9 cellular contexts compared by ENCODE assay signal in the genomic region with DNA sequence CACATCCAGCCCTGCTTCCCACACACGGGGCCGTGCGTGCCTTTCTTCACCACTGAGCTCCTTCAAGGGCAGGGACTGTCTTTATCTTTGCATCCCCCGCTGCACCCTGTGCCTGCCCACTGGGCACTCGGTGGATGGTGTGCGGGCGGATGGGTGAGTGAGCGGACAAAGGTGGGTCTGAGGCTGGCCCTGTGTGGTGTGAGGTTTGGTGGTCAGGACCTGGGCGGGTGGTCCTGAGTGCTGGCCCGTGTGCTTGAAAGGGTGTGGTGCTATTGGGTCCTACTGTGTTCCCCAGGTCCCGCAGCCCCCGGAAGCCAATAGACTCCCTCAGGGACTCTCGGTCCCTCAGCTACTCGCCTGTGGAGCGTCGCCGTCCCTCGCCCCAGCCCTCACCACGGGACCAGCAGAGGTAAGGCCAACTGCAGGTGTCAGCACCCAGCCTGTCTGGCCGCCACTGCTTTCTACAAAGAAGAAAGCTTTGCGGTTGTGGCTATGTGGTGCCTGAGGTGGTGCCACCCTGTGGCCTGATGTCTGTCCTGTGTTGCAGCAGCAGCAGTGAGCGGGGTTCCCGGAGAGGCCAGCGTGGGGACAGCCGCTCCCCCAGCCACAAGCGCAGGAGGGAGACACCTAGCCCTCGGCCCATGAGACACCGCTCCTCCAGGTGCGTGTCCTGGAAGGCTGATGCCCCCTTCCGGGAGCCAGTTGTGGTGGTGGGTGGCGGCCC. TPM values are rescaled to one million over a fixed set of nuclear protein-coding genes. Genes with fewer than 3 reads are reported as not detected.
DNase-seq lines count a peak whose midpoint lies in the region; TF ChIP-seq lines count a peak whose summit lies in the region.
"Had no signal": no experiment of that assay in that cellular context is flagged by ENCODE, and none has a peak within 500 bp of the region (broad histone marks: within the 10 kb centered on the region; RNA-seq: fewer than 3 reads in every experiment).

No MANE protein-coding gene starts in this region.

- peaks cover 3% of the 10 kb centered on the region for H3K27me3 Mint-ChIP-seq in nephron progenitor cell (ENCODE audit: low read depth, poor library complexity)

- peak overlapping the region; percentile 97 for H3K27ac Mint-ChIP-seq in nephron progenitor cell

- H3K9me3 ChIP-seq in HUES64 (ENCODE audit: insufficient read depth, low read depth, low read length) = no peaks in the 10 kb centered on the region
- H3K9me3 ChIP-seq in breast epithelium = no peaks in the 10 kb centered on the region

- H3K27me3 ChIP-seq in HUES64 (ENCODE audit: insufficient read depth, low read length) (no peaks in the 10 kb centered on the region), breast epithelium (no peaks in the 10 kb centered on the region)

- no peak overlapping the region for H3K4me3 Mint-ChIP-seq in nephron progenitor cell

- in situ Hi-C loops in Caki2 (cut with HindIII; ENCODE audit: low pct_unique_long_range_greater_than_20kb, low sequenced_read_pairs) = no loop called here

- TF ChIP-seq POLR2A in breast epithelium (IDR thresholded peaks at IDR 0.05) (no peak), lower leg skin (IDR thresholded peaks at IDR 0.05) (no peak)

- H3K4me1 ChIP-seq in HUES64 (ENCODE audit: insufficient read depth, low read length) (no peaks in the 10 kb centered on the region), breast epithelium (no peaks in the 10 kb centered on the region)

- no peak for TF ChIP-seq CTCF in breast epithelium (IDR thresholded peaks at IDR 0.05)
- TF ChIP-seq CTCF in nephron progenitor cell (IDR thresholded peaks at IDR 0.05) = no peak
- no peak for TF ChIP-seq CTCF in lower leg skin (IDR thresholded peaks at IDR 0.05)

- DNase-seq in Caki2 (ENCODE audit: low read depth) (peak; percentile 32), breast epithelium (ENCODE audit: low spot score in 2 of 2) (no peak), nephron progenitor cell (no peak), activated gamma-delta T cell treated with Interleukin-2 at 50 U/mL for 16 hours (no peak), NOMO-1 treated with dmso at 0.1 percent for 144 hours (lab: John Stamatoyannopoulos, UW; ENCODE audit: unreplicated experiment) (no peak), lower leg skin (ENCODE audit: low spot score in 2 of 2) (no peak)
- DNase-seq in effector CD8-positive, alpha-beta T cell (lab: John Stamatoyannopoulos, UW) = no peak

- H3K9me3 Mint-ChIP-seq in nephron progenitor cell = peaks cover 17% of the 10 kb centered on the region

- H3K4me1 Mint-ChIP-seq in nephron progenitor cell = peaks cover 40% of the 10 kb centered on the region

- peak overlapping the region; percentile 16; the same call in 1 of the 2 replicates for H3K27ac ChIP-seq in HUES64 (ENCODE audit: low read depth, low read length)
- peak overlapping the region; percentile 6 to 36 for H3K27ac ChIP-seq in breast epithelium

- H3K36me3 Mint-ChIP-seq in nephron progenitor cell (ENCODE audit: low read depth) = peaks cover 68% of the 10 kb centered on the region

- 93% methylated on average over 31 of the region's 31 CpGs for WGBS in HUES64
- WGBS in lower leg skin, 2 donors = 85 to 89% methylated on average over 22 to 26 of the region's 31 CpGs

- intact Hi-C loops in breast epithelium (cut with DNase I; ENCODE audit: low total_unique reads) (no loop called here), lower leg skin (cut with DNase I; ENCODE audit: low total_unique reads) (no loop called here)

- no peak overlapping the region for H3K9ac ChIP-seq in HUES64 (ENCODE audit: low read depth, low read length)

- peaks cover 99% of the 10 kb centered on the region for H3K36me3 ChIP-seq in HUES64 (ENCODE audit: insufficient read depth, low read length)
- H3K36me3 ChIP-seq in breast epithelium = peaks cover 14% of the 10 kb centered on the region

- H3K4me3 ChIP-seq in HUES64 (ENCODE audit: low read length) = no peak overlapping the region
- H3K4me3 ChIP-seq in breast epithelium = no peak overlapping the region
- no peak overlapping the region for H3K4me3 ChIP-seq in lower leg skin (ENCODE audit: low read depth, poor library complexity, severe bottlenecking)

RNA-seq across cellular contexts. Expression of gene ELOB, which starts 6.9 kb away (rescaled TPM):
- total RNA-seq in Caki2 (2014; rRNA removed; shearing (Covaris generic); ENCODE audit: low replicate concordance) = 473 and 526 TPM in 2 replicates
- 208 TPM for polyA plus RNA-seq in HUES64 (2013, experiment 1 of 2)
- polyA plus RNA-seq in HUES64 (2013, experiment 2 of 2) = 201 TPM
- 100 to 1,000 TPM; 147 to 292 (median 230) TPM for total RNA-seq in breast epithelium
- total RNA-seq in lower leg skin = 1,000 to 10,000 TPM in 1 of 4 donors, 100 to 1,000 TPM in 3; 244 to 2,128 (median 328) TPM

RNA-seq across cellular contexts. Expression of gene PRSS33, which starts 17.1 kb away (rescaled TPM):
- total RNA-seq in Caki2 (2014; rRNA removed; shearing (Covaris generic); ENCODE audit: low replicate concordance) = not detected in 2 replicates
- not detected for polyA plus RNA-seq in HUES64 (2013, experiment 1 of 2)
- polyA plus RNA-seq in HUES64 (2013, experiment 2 of 2) = 0.51 TPM
- total RNA-seq in breast epithelium = not detected
- total RNA-seq in lower leg skin = not detected
- total RNA-seq: RPMI7951 had no signal

RNA-seq across cellular contexts. Expression of gene SRRM2, which starts 17.8 kb away (rescaled TPM):
- total RNA-seq in Caki2 (2014; rRNA removed; shearing (Covaris generic); ENCODE audit: low replicate concordance) = 15.3 and 31.2 TPM in 2 replicates
- 298 TPM for polyA plus RNA-seq in HUES64 (2013, experiment 1 of 2)
- 286 TPM for polyA plus RNA-seq in HUES64 (2013, experiment 2 of 2)
- 100 to 1,000 TPM; 229 to 416 (median 388) TPM for total RNA-seq in breast epithelium
- total RNA-seq in lower leg skin = 100 to 1,000 TPM; 257 to 830 (median 272) TPM

RNA-seq across cellular contexts. Expression of gene PRSS41, which starts 28.1 kb away (rescaled TPM):
- not detected in 2 replicates for total RNA-seq in Caki2 (2014; rRNA removed; shearing (Covaris generic); ENCODE audit: low replicate concordance)
- polyA plus RNA-seq in HUES64 (2013, experiment 1 of 2) = not detected
- polyA plus RNA-seq in HUES64 (2013, experiment 2 of 2) = not detected
- total RNA-seq in breast epithelium (not detected), lower leg skin (not detected)
- total RNA-seq: RPMI7951 had no signal

RNA-seq across cellular contexts. Expression of gene PRSS21, which starts 46.8 kb away (rescaled TPM):
- total RNA-seq in Caki2 (2014; rRNA removed; shearing (Covaris generic); ENCODE audit: low replicate concordance) = not detected in 2 replicates
- polyA plus RNA-seq in HUES64 (2013, experiment 1 of 2) = not detected
- not detected for polyA plus RNA-seq in HUES64 (2013, experiment 2 of 2)
- total RNA-seq in breast epithelium (1 to 10 TPM in 2 of 3 donors, not detected in 1; 2.9 to 4.9 TPM), lower leg skin (under 1 TPM in 1 of 4 donors, not detected in 3; 0.63 TPM)
- total RNA-seq: RPMI7951 had no signal
